Comparison of ENCODE assay signal across 31 cellular contexts in genomic region chr17:30249460-30249859, GRCh38. TPM values are rescaled to one million over a fixed set of nuclear protein-coding genes. Genes with fewer than 3 reads are reported as not detected.
"Had no signal": no experiment of that assay in that cellular context is flagged by ENCODE, and none has a peak within 500 bp of the region (broad histone marks: within the 10 kb centered on the region; RNA-seq: fewer than 3 reads in every experiment).

No MANE protein-coding gene starts in this region.

- DNase-seq: hippocampal formation; left colon; left lung; lower lobe of right lung; mammary epithelial cell; mesenchymal stem cell; naive B cell; natural killer cell; nephron progenitor cell; occipital lobe; ovary; stimulated activated CD4-positive, alpha-beta T cell treated with anti-CD3 and anti-CD28 coated beads, Interleukin-12 subunit alpha, Interleukin-12 subunit beta, amount 100 ng/mL, for 4 hours; stimulated activated CD4-positive, alpha-beta T cell treated with anti-CD3 and anti-CD28 coated beads, Interleukin-15, amount 100 ng/mL, for 24 hours; stimulated activated CD4-positive, alpha-beta T cell treated with anti-CD3 and anti-CD28 coated beads, Interleukin-2, amount 100 ng/mL, for 24 hours; stimulated activated CD4-positive, alpha-beta T cell treated with anti-CD3 and anti-CD28 coated beads, Interleukin-4, amount 100 ng/mL, for 1 hour; stimulated activated naive B cell treated with anti-CD40 and anti-IgM and Interleukin-4, amounts not matched to agents 10 μg/mL and 1 μg/mL and 100 μg/mL, for 72 hours; stimulated activated naive CD8-positive, alpha-beta T cell treated with anti-CD3 and anti-CD28 coated beads, Interleukin-15, Interleukin-2, amounts not matched to agents 100 U/mL and 50 U/mL, for 24 hours; stomach; testis; transverse colon; upper lobe of left lung had no signal

- H2AFZ ChIP-seq: neural progenitor cell had no signal

- H3K27ac ChIP-seq: left lung, lower lobe of right lung, neural progenitor cell, neutrophil, ovary, right atrium auricular region, skin epidermis, stomach, testis, thyroid gland, transverse colon, vagina had no signal

- H3K27ac Mint-ChIP-seq: mesothelial cell of epicardium; naive B cell; natural killer cell; nephron progenitor cell; neural progenitor cell; progenitor cell of endocrine pancreas; stimulated activated naive B cell treated with anti-CD40 and anti-IgM and Interleukin-4, amounts not matched to agents 10 μg/mL and 1 μg/mL and 100 μg/mL, for 72 hours had no signal

- H3K27me3 ChIP-seq: left lung, neural progenitor cell, neutrophil, ovary, right atrium auricular region, stomach, testis, thyroid gland, transverse colon, upper lobe of left lung, vagina had no signal

- H3K27me3 Mint-ChIP-seq: naive B cell; progenitor cell of endocrine pancreas; stimulated activated naive B cell treated with anti-CD40 and anti-IgM and Interleukin-4, amounts not matched to agents 10 μg/mL and 1 μg/mL and 100 μg/mL, for 72 hours had no signal

- H3K9ac ChIP-seq: neural progenitor cell had no signal

- H3K4me1 ChIP-seq: left lung, lower lobe of right lung, neural progenitor cell, thyroid gland, transverse colon, vagina had no signal

- H3K9me3 Mint-ChIP-seq: naive B cell; natural killer cell; nephron progenitor cell; neural progenitor cell; stimulated activated naive B cell treated with anti-CD40 and anti-IgM and Interleukin-4, amounts not matched to agents 10 μg/mL and 1 μg/mL and 100 μg/mL, for 72 hours had no signal

- ATAC-seq: left colon; left lung; lower lobe of right lung; natural killer cell; sciatic nerve; stimulated activated naive B cell treated with anti-CD40 and anti-IgM and Interleukin-4, amounts not matched to agents 10 μg/mL and 1 μg/mL and 100 μg/mL, for 72 hours; stimulated activated naive CD8-positive, alpha-beta T cell treated with anti-CD3 and anti-CD28 coated beads, Interleukin-15, Interleukin-2, amounts not matched to agents 100 U/mL and 50 U/mL, for 24 hours had no signal

- H3K4me2 ChIP-seq: neural progenitor cell had no signal

- FAIRE-seq: keratinocyte had no signal

- H3K4me3 ChIP-seq: left lung, lower lobe of right lung, neural progenitor cell, ovary, right atrium auricular region, skin epidermis, stomach, testis, thyroid gland, transverse colon, upper lobe of left lung, vagina had no signal

- H3K4me1 Mint-ChIP-seq: naive B cell; neural progenitor cell; stimulated activated naive B cell treated with anti-CD40 and anti-IgM and Interleukin-4, amounts not matched to agents 10 μg/mL and 1 μg/mL and 100 μg/mL, for 72 hours had no signal

- H3K9me3 ChIP-seq: left lung, lower lobe of right lung, neutrophil, ovary, right atrium auricular region, stomach, testis, thyroid gland, transverse colon, upper lobe of left lung, vagina had no signal

- H3K36me3 ChIP-seq: ovary had no signal

- H3K4me3 Mint-ChIP-seq: mesothelial cell of epicardium; naive B cell; natural killer cell; nephron progenitor cell; neural progenitor cell; stimulated activated naive B cell treated with anti-CD40 and anti-IgM and Interleukin-4, amounts not matched to agents 10 μg/mL and 1 μg/mL and 100 μg/mL, for 72 hours had no signal

RNA-seq across cellular contexts. Expression of gene SLC6A4, which starts 14.0 kb away (rescaled TPM):
- total RNA-seq: mammary epithelial cell had no signal
- polyA plus RNA-seq: keratinocyte, mammary epithelial cell had no signal
